ENCODE assay signal across 9 cellular contexts in the genomic region with DNA sequence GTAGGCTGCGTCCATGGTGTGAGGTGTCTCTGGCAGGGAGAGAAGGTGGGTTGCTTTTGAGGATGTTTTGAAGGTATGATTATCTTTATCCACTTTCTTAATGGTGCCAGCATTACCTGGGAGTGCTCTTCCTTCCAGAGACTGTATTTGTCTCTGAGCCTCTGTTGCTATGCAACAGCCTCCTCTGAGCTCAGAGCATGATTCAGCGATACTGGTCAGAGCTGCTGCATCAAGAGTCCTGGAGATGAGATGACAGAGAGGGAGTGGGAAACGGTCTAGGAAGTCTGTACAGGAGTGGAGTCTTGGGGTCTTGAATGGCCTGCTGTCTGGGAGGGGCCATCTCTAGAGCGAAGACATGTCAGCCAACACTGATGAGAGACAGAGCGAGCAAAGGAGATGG.
DNase-seq lines count a peak whose midpoint lies in the region; ATAC-seq and TF ChIP-seq lines count a peak whose summit lies in the region.
"Had no signal": no experiment of that assay in that cellular context is flagged by ENCODE, and none has a peak within 500 bp of the region (broad histone marks: within the 10 kb centered on the region; RNA-seq: fewer than 3 reads in every experiment).

No MANE protein-coding gene starts in this region.

- H3K27me3 Mint-ChIP-seq in activated T-cell treated with anti-CD3 and anti-CD28 coated beads, Interleukin-2, amount 50 U/mL, for 4 hours (ENCODE audit: low read depth) = no peaks in the 10 kb centered on the region

- H2BK5ac ChIP-seq in mesendoderm (ENCODE audit: low read length) = no peak overlapping the region

- no peak overlapping the region for H3K4me3 Mint-ChIP-seq in activated T-cell treated with anti-CD3 and anti-CD28 coated beads, Interleukin-2, amount 50 U/mL, for 4 hours
- H3K4me3 Mint-ChIP-seq: neural crest cell had no signal

- no peak overlapping the region for H4K5ac ChIP-seq in mesendoderm (ENCODE audit: low read length)

- no peaks in the 10 kb centered on the region for H3K4me1 Mint-ChIP-seq in activated T-cell treated with anti-CD3 and anti-CD28 coated beads, Interleukin-2, amount 50 U/mL, for 4 hours (ENCODE audit: low read depth)
- H3K4me1 Mint-ChIP-seq: neural crest cell had no signal

- no peak overlapping the region for H3K56ac ChIP-seq in mesendoderm (ENCODE audit: low read length)

- no peak overlapping the region for H3K9ac ChIP-seq in mesendoderm (ENCODE audit: low read length)

- H3K4ac ChIP-seq in mesendoderm (ENCODE audit: low read depth, low read length) = no peak overlapping the region

- no peak overlapping the region for H4K8ac ChIP-seq in mesendoderm (ENCODE audit: low read depth, low read length)

- no peak overlapping the region for H3K27ac ChIP-seq in mesendoderm (ENCODE audit: low read depth, low read length)

- no peak for ATAC-seq in HG03139 (IDR thresholded peaks at IDR 0.05; ENCODE audit: unreplicated experiment)
- no peak for ATAC-seq in HG02623 (IDR thresholded peaks at IDR 0.05; ENCODE audit: unreplicated experiment)
- no peak for ATAC-seq in activated T-cell treated with anti-CD3 and anti-CD28 coated beads, Interleukin-2, amount 50 U/mL, for 4 hours

- no peaks in the 10 kb centered on the region for H3K4me1 ChIP-seq in mesendoderm (ENCODE audit: control insufficient read depth, low read depth, low read length)

- in situ Hi-C loops in Caki2 (cut with HindIII; ENCODE audit: low pct_unique_long_range_greater_than_20kb, low sequenced_read_pairs) = no loop called here

- TF ChIP-seq CTCF in NB4 (IDR thresholded peaks at IDR 0.05; ENCODE audit: low read depth, low read length) = no peak
- TF ChIP-seq CTCF in cardiac fibroblast (IDR thresholded peaks at IDR 0.05; ENCODE audit: low read depth, low read length) = no peak

- no peaks in the 10 kb centered on the region for H3K79me2 ChIP-seq in mesendoderm (ENCODE audit: control insufficient read depth, insufficient read depth, low read length)

- H2AK5ac ChIP-seq in mesendoderm (ENCODE audit: low read length) = no peak overlapping the region

- DNase-seq in Caki2 (ENCODE audit: low read depth) = peak; percentile 74
- peak; percentile 3 for DNase-seq in NB4 (ENCODE audit: low read depth)
- DNase-seq in cardiac fibroblast (ENCODE audit: low read depth in 2 of 2) = peak; percentile 63 to 75
- peak; percentile 90 for DNase-seq in mesendoderm
- no peak for DNase-seq in NCI-H526 (lab: John Stamatoyannopoulos, UW)
- no peak for DNase-seq in activated T-cell treated with anti-CD3 and anti-CD28 coated beads, Interleukin-2, amount 50 U/mL, for 4 hours

- no peak for TF ChIP-seq POLR2A in NB4 (IDR thresholded peaks at IDR 0.05; ENCODE audit: extremely low read depth, insufficient read length)

- H3K36me3 ChIP-seq in mesendoderm (ENCODE audit: control insufficient read depth, insufficient read depth, low read length) = no peaks in the 10 kb centered on the region

- no peak overlapping the region for H3K18ac ChIP-seq in mesendoderm (ENCODE audit: low read length)

- no peaks in the 10 kb centered on the region for H3K9me3 Mint-ChIP-seq in activated T-cell treated with anti-CD3 and anti-CD28 coated beads, Interleukin-2, amount 50 U/mL, for 4 hours
- H3K9me3 Mint-ChIP-seq: neural crest cell had no signal

- no peak overlapping the region for H3K4me2 ChIP-seq in mesendoderm (ENCODE audit: low read length)

- WGBS in mesendoderm (ENCODE audit: extremely low coverage, insufficient coverage, low lambda C conversion rate) = no CpG with 5 or more reads among the region's 5 CpGs

- H3K36me3 Mint-ChIP-seq in activated T-cell treated with anti-CD3 and anti-CD28 coated beads, Interleukin-2, amount 50 U/mL, for 4 hours (ENCODE audit: insufficient read depth) = peaks cover 4% of the 10 kb centered on the region

- no peaks in the 10 kb centered on the region for H3K79me1 ChIP-seq in mesendoderm (ENCODE audit: low read length)

- no peak overlapping the region for H2BK120ac ChIP-seq in mesendoderm (ENCODE audit: low read depth, low read length)

- H3K4me3 ChIP-seq in NB4 (ENCODE audit: low read depth, low read length) (no peak overlapping the region), cardiac fibroblast (replicated peaks in 1 of 2; ENCODE audit: low read depth in 2 of 2, low read length in 2 of 2) (no peak overlapping the region), mesendoderm (ENCODE audit: low read length) (no peak overlapping the region)

- no peak overlapping the region for H3K23ac ChIP-seq in mesendoderm (ENCODE audit: low read length)

- H3K27me3 ChIP-seq in mesendoderm (ENCODE audit: insufficient read depth, low read length, poor library complexity) = no peaks in the 10 kb centered on the region

- H2BK15ac ChIP-seq in mesendoderm (replicated peaks; ENCODE audit: low read depth) = no peak overlapping the region

Comparison
In these comparisons a context has a peak if more than half of its experiments do, and no peak if none do; other contexts are left out.
1. DNase-seq: peak in Caki2 (single experiment), NB4 (single experiment), cardiac fibroblast (2 of 2) and mesendoderm (single experiment); none in NCI-H526 (0 of 2) and activated T-cell treated with anti-CD3 and anti-CD28 coated beads, Interleukin-2, amount 50 U/mL, for 4 hours (single experiment).